ENCODE assay signal across 6 cellular contexts in genomic region chr2:16471031-16471430, GRCh38.
"Had no signal": no experiment of that assay in that cellular context is flagged by ENCODE, and none has a peak within 500 bp of the region (broad histone marks: within the 10 kb centered on the region; RNA-seq: fewer than 3 reads in every experiment).

No MANE protein-coding gene starts in this region.

- DNase-seq: H9, HCEC 1CT, HFFc6 had no signal

- H3K27me3 Mint-ChIP-seq: IgD-negative memory B cell had no signal

- H3K27ac Mint-ChIP-seq: GM23338, H9, HFFc6 had no signal

- H3K4me1 Mint-ChIP-seq: GM23338, H9, IgD-negative memory B cell had no signal

- H3K27ac ChIP-seq: HL-60 had no signal

- H3K4me3 Mint-ChIP-seq: GM23338, H9, HFFc6, IgD-negative memory B cell had no signal

- H3K4me3 ChIP-seq: GM23338 had no signal

- H3K36me3 Mint-ChIP-seq: IgD-negative memory B cell had no signal

- H3K9me3 Mint-ChIP-seq: GM23338, H9 had no signal
